ENCODE assay signal across 8 cellular contexts in the genomic region with DNA sequence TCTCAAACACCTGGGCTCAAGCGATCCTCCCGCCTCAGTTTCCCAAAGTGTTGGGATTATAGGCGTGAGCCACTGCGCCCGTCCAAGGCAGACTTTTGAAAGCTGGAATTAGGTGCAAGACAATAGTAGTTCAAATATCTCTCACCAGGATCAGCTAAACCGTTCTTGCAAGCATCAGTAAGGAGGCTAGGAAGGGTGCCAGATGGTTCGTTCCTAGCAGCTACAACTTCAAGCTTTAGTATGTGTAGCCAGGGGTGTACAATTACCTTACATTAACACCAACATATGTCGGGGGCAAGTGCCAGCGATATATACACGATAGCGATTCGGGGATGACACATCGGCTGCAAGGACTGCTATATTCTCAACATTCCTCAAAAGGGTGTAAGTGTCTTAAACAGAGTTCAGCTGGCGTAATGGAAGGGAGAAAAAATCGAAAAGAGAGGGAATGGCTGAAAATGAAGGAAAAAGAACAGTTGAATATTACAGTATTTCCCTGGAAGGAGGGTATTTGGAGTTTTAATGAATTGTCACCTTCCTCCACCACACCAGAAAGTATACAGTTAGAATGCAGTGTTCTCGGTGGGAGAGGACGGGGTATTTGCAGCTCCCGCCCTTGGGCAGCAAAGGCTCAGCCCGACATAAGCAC. TPM values are rescaled to one million over a fixed set of nuclear protein-coding genes. Genes with fewer than 3 reads are reported as not detected.
DNase-seq lines count a peak whose midpoint lies in the region; ATAC-seq and TF ChIP-seq lines count a peak whose summit lies in the region.

No MANE protein-coding gene starts in this region.

- TF ChIP-seq EP300 in upper lobe of left lung (IDR thresholded peaks at IDR 0.05), result no peak

- H3K27me3 ChIP-seq in NT2/D1 (ENCODE audit: insufficient read depth, insufficient read length), result peaks cover 30% of the 10 kb centered on the region
- no peaks in the 10 kb centered on the region for H3K27me3 ChIP-seq in upper lobe of left lung

- peak overlapping the region; percentile 77 for H3K4me3 ChIP-seq in NT2/D1 (ENCODE audit: insufficient read length, low read depth)
- peak overlapping the region; percentile 76 to 90 (median 86) for H3K4me3 ChIP-seq in upper lobe of left lung

- peak overlapping the region; percentile 82 to 89 (median 88) for H3K27ac ChIP-seq in upper lobe of left lung

- no peak for TF ChIP-seq POLR2A in upper lobe of left lung (IDR thresholded peaks at IDR 0.05)

- H3K9me3 ChIP-seq in NT2/D1 (ENCODE audit: insufficient read depth, low read length), result no peaks in the 10 kb centered on the region
- no peaks in the 10 kb centered on the region for H3K9me3 ChIP-seq in upper lobe of left lung

- H3K36me3 ChIP-seq in NT2/D1 (ENCODE audit: insufficient read depth, insufficient read length, low read length) (peaks cover 2% of the 10 kb centered on the region), upper lobe of left lung (no peaks in the 10 kb centered on the region)

- ATAC-seq in GM21786 (IDR thresholded peaks at IDR 0.05; ENCODE audit: unreplicated experiment) (peak; percentile 13), upper lobe of left lung (ENCODE audit: low FRiP score in 2 of 2) (peak in 1 of 2 donors; percentile 79), GM21367 (IDR thresholded peaks at IDR 0.05; ENCODE audit: unreplicated experiment) (no peak)

- no peaks in the 10 kb centered on the region for H3K4me1 ChIP-seq in NT2/D1 (ENCODE audit: insufficient read depth, insufficient read length)
- H3K4me1 ChIP-seq in upper lobe of left lung, result peaks cover 20 to 60% (median 34%) of the 10 kb centered on the region in 4 donors

- DNase-seq in AG08396 (ENCODE audit: low spot score) (peak; percentile 74), NT2/D1 (ENCODE audit: low read depth, low spot score) (no peak), dermis blood vessel endothelial cell (peak; percentile 32), medulla oblongata (ENCODE audit: extremely low spot score) (peak; percentile 27), upper lobe of left lung (no peak), NCI-H1436 (lab: John Stamatoyannopoulos, UW) (no peak)

- no peak for TF ChIP-seq CTCF in upper lobe of left lung (IDR thresholded peaks at IDR 0.05)

- peak overlapping the region; percentile 43 for H3K9ac ChIP-seq in NT2/D1 (ENCODE audit: insufficient read length, low read depth)

- 22 to 28% methylated on average over 17 to 19 of the region's 19 CpGs for whole genome bisulfite sequencing in upper lobe of left lung, 2 donors

RNA-seq across cellular contexts. Expression of a gene that starts 0.6 kb away (rescaled TPM):
- total RNA-seq in dermis blood vessel endothelial cell, result 30.8 and 69.7 TPM in 2 replicates
- 100 to 1,000 TPM in 1 of 6 donors, 10 to 100 TPM in 5; 55.2 to 126 (median 68.8) TPM for total RNA-seq in upper lobe of left lung

Comparison
In these comparisons a context has a peak if more than half of its experiments do, and no peak if none do; other contexts are left out.
1. DNase-seq: peak in AG08396 (single experiment), dermis blood vessel endothelial cell (single experiment) and medulla oblongata (single experiment); none in NT2/D1 (single experiment), upper lobe of left lung (0 of 2) and NCI-H1436 (single experiment).